ENCODE assay signal across 13 cellular contexts in the genomic region with DNA sequence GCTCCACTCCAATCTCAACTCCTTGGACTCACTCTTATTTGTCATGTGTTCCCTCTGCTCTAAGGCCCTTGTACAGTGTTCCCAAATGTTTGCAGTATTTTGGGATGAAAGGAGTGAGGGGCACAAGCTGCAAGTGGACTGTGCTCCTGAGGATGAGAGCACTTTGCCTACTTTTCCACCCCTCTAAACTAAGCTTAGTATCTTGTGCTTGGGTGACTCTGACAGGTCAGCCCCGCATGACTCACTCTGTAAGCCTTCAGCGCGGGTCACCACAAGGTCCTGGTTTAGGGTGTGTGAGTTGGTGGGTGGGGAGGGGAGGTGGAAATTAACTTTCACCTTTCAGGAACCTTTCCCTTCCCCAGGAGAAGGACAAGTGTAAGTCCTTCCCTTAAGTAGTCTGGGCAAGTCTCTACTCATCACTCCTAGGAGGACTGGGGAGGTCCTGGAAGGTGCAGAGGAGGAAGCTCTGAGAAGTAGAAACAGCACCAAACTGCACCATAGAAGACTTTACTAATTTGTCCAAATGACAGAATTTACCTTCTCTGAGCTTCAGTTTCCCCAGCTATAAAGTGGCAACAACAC.
DNase-seq lines count a peak whose midpoint lies in the region; ATAC-seq, FAIRE-seq and TF ChIP-seq lines count a peak whose summit lies in the region.
"Had no signal": no experiment of that assay in that cellular context is flagged by ENCODE, and none has a peak within 500 bp of the region (broad histone marks: within the 10 kb centered on the region; RNA-seq: fewer than 3 reads in every experiment).

No MANE protein-coding gene starts in this region.

- H3K27me3 Mint-ChIP-seq in activated T-helper 17 cell treated with anti-CD3 and anti-CD28 coated beads, Interleukin-2, amount 50 U/mL, for 72 hours, result peaks cover 28% of the 10 kb centered on the region

- H3K4me3 Mint-ChIP-seq in activated T-helper 17 cell treated with anti-CD3 and anti-CD28 coated beads, Interleukin-2, amount 50 U/mL, for 72 hours, result no peak overlapping the region
- H3K4me3 Mint-ChIP-seq: IgD-negative memory B cell, WTC11 had no signal

- TF ChIP-seq CTCF in heart left ventricle (IDR thresholded peaks at IDR 0.05) (no peak), BE2C (IDR thresholded peaks at IDR 0.05; ENCODE audit: low read depth, low read length) (no peak)

- no peak overlapping the region for H3K27ac ChIP-seq in heart left ventricle
- H3K27ac ChIP-seq: C4-2B, neutrophil had no signal

- WGBS in heart left ventricle, 4 donors, result 63 to 85% (median 74%) methylated on average over 3 of the region's 3 CpGs

- intact Hi-C loops in heart left ventricle (cut with DNase I) (no loop called here), cardiac septum (cut with DNase I) (no loop called here)

- TF ChIP-seq POLR2A in heart left ventricle (IDR thresholded peaks at IDR 0.05), result no peak

- H3K36me3 Mint-ChIP-seq in activated T-helper 17 cell treated with anti-CD3 and anti-CD28 coated beads, Interleukin-2, amount 50 U/mL, for 72 hours (ENCODE audit: low read depth), result no peaks in the 10 kb centered on the region
- H3K36me3 Mint-ChIP-seq: IgD-negative memory B cell had no signal

- no peak for DNase-seq in heart left ventricle
- no peak for DNase-seq in cardiac septum (ENCODE audit: low spot score)
- peak; percentile 94 for DNase-seq in kidney tubule cell (ENCODE audit: low spot score)
- DNase-seq in urothelium cell line (ENCODE audit: low spot score), result peak; percentile 89
- no peak for DNase-seq in foreskin melanocyte
- DNase-seq in NCI-H1105 treated with DMSO at 0.1 percent for 48 hours (lab: John Stamatoyannopoulos, UW), result no peak
- DNase-seq in BE2C, result no peak
- DNase-seq: stimulated activated naive CD4-positive, alpha-beta T cell treated with Interleukin-2 at 50 U/mL for 16 hours had no signal

- peaks cover 0 to 7% (median 0%) of the 10 kb centered on the region in 9 donors for H3K27me3 ChIP-seq in heart left ventricle
- no peaks in the 10 kb centered on the region for H3K27me3 ChIP-seq in BE2C

- peaks cover 5% of the 10 kb centered on the region for H3K4me1 Mint-ChIP-seq in activated T-helper 17 cell treated with anti-CD3 and anti-CD28 coated beads, Interleukin-2, amount 50 U/mL, for 72 hours
- H3K4me1 Mint-ChIP-seq: IgD-negative memory B cell had no signal

- H3K4me3 ChIP-seq in heart left ventricle (no peak overlapping the region), BE2C (ENCODE audit: low read depth, low read length) (no peak overlapping the region)

- no peaks in the 10 kb centered on the region for H3K9me3 Mint-ChIP-seq in activated T-helper 17 cell treated with anti-CD3 and anti-CD28 coated beads, Interleukin-2, amount 50 U/mL, for 72 hours

- peak; percentile 75 for FAIRE-seq in urothelium cell line (lab: Jason Lieb, UNC)

- H3K4me1 ChIP-seq in heart left ventricle, result no peaks in the 10 kb centered on the region
- no peaks in the 10 kb centered on the region for H3K4me1 ChIP-seq in BE2C

- H3K27ac Mint-ChIP-seq in activated T-helper 17 cell treated with anti-CD3 and anti-CD28 coated beads, Interleukin-2, amount 50 U/mL, for 72 hours, result no peak overlapping the region
- H3K27ac Mint-ChIP-seq: IgD-negative memory B cell, WTC11 had no signal

- H3K36me3 ChIP-seq in heart left ventricle (no peaks in the 10 kb centered on the region), BE2C (no peaks in the 10 kb centered on the region)
- H3K36me3 ChIP-seq: neutrophil had no signal

- H3K9me3 ChIP-seq in heart left ventricle (peaks cover 0 to 5% (median 0%) of the 10 kb centered on the region in 12 donors), BE2C (no peaks in the 10 kb centered on the region)
- H3K9me3 ChIP-seq: neutrophil had no signal

- peak in 3 of 4 donors; percentile 29 to 52 (median 44) for ATAC-seq in heart left ventricle
- peak; percentile 59 for ATAC-seq in activated T-helper 17 cell treated with anti-CD3 and anti-CD28 coated beads, Interleukin-2, amount 50 U/mL, for 72 hours (replicated peaks)
- ATAC-seq: WTC11 had no signal

Comparison
In these comparisons a context has a peak if more than half of its experiments do, and no peak if none do; other contexts are left out.
1. DNase-seq: peak in kidney tubule cell (single experiment) and urothelium cell line (single experiment); none in heart left ventricle (0 of 5), cardiac septum (single experiment), foreskin melanocyte (single experiment), NCI-H1105 treated with DMSO at 0.1 percent for 48 hours (single experiment) and BE2C (single experiment).